Comparison of ENCODE assay signal across 15 cellular contexts in the genomic region with DNA sequence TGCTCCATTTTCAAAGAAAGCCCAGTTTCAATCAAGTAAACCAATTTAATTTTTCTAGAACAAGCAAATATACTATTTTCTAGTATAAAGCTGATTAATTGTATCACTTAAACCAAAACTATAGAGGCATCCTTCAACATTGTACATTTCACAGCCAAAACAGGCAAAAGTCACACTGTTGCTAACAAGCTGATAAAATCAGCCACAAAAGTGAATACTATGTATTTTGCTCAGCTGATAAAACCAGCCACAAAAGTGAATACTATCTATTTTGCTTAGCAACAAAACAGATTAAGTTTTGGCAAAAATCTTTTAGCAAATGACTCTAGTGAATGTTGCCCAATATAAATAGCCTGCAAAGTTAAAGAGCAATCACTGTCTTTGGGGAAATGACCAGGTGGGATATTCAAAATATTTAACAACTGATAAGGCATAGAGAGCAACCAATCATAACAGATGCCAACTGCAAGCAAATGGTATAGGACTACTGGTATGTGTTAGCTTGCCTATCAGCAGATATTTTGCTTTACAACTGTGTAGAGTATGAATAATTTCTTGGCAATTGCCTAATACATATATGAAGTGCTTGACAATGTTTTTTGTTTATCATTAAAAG. TPM values are rescaled to one million over a fixed set of nuclear protein-coding genes. Genes with fewer than 3 reads are reported as not detected.
A peak's percentile ranks its signal among the peaks of the same experiment; 100 is the strongest.
DNase-seq lines count a peak whose midpoint lies in the region; ATAC-seq, FAIRE-seq and TF ChIP-seq lines count a peak whose summit lies in the region.
"Had no signal": no experiment of that assay in that cellular context is flagged by ENCODE, and none has a peak within 500 bp of the region (broad histone marks: within the 10 kb centered on the region; RNA-seq: fewer than 3 reads in every experiment).

No MANE protein-coding gene starts in this region.

- no peak overlapping the region for H2BK120ac ChIP-seq in mesenchymal stem cell (ENCODE audit: low read depth, low read length)

- no peaks in the 10 kb centered on the region for H3K79me2 ChIP-seq in astrocyte (ENCODE audit: insufficient read depth, low read length)

- H4K8ac ChIP-seq in mesenchymal stem cell (ENCODE audit: low read length): no peak overlapping the region

- no peak overlapping the region for H3K4me3 ChIP-seq in astrocyte (ENCODE audit: insufficient read depth, low read depth, low read length)
- no peak overlapping the region for H3K4me3 ChIP-seq in mesenchymal stem cell (ENCODE audit: insufficient read depth in 1 of 2, low read depth in 1 of 2, low read length in 2 of 2)
- H3K4me3 ChIP-seq in mucosa of descending colon: no peak overlapping the region

- H2BK12ac ChIP-seq in mesenchymal stem cell (ENCODE audit: low read length in 2 of 2): no peak overlapping the region

- no peak overlapping the region for H4K91ac ChIP-seq in mesenchymal stem cell (ENCODE audit: low read length)

- H3K9me3 ChIP-seq in astrocyte (ENCODE audit: insufficient read depth, low read depth, low read length) (no peaks in the 10 kb centered on the region), mesenchymal stem cell (ENCODE audit: control insufficient read depth, low read length) (peaks cover 9% of the 10 kb centered on the region), mucosa of descending colon (no peaks in the 10 kb centered on the region)

- peak; percentile 26 for FAIRE-seq in astrocyte (lab: Jason Lieb, UNC)
- FAIRE-seq in D721Med (lab: Jason Lieb, UNC): no peak

- no peaks in the 10 kb centered on the region for H3K4me1 Mint-ChIP-seq in astrocyte (ENCODE audit: low read depth, unreplicated experiment)
- H3K4me1 Mint-ChIP-seq: nephron had no signal

- no peaks in the 10 kb centered on the region for H4K20me1 ChIP-seq in astrocyte (ENCODE audit: insufficient read depth, low read length)

- H2BK15ac ChIP-seq in mesenchymal stem cell (ENCODE audit: low read depth, poor library complexity, severe bottlenecking): no peak overlapping the region

- no peak overlapping the region for H2AFZ ChIP-seq in astrocyte (ENCODE audit: low read depth, low read length)
- no peak overlapping the region for H2AFZ ChIP-seq in mesenchymal stem cell (ENCODE audit: low read depth, low read length)

- H3K9ac ChIP-seq in astrocyte (ENCODE audit: low read length): no peak overlapping the region
- no peak overlapping the region for H3K9ac ChIP-seq in mesenchymal stem cell (ENCODE audit: low read length)

- ATAC-seq in GM18867 (IDR thresholded peaks at IDR 0.05; ENCODE audit: unreplicated experiment) (peak; percentile 64), GM21515 (IDR thresholded peaks at IDR 0.05; ENCODE audit: unreplicated experiment) (peak; percentile 38), HG03095 (IDR thresholded peaks at IDR 0.05; ENCODE audit: unreplicated experiment) (peak; percentile 23), mucosa of descending colon (no peak)
- ATAC-seq: Right ventricle myocardium inferior had no signal

- no peak overlapping the region for H3K14ac ChIP-seq in mesenchymal stem cell (ENCODE audit: low read length in 2 of 2)

- no peak overlapping the region for H3K27ac Mint-ChIP-seq in astrocyte (ENCODE audit: unreplicated experiment)
- H3K27ac Mint-ChIP-seq: nephron; stimulated activated naive CD8-positive, alpha-beta T cell treated with anti-CD3 and anti-CD28 coated beads, Interleukin-15, Interleukin-2, amounts not matched to agents 100 ng/mL and 50 ng/mL, for 24 hours had no signal

- H3K79me1 ChIP-seq in mesenchymal stem cell (replicated peaks; ENCODE audit: low read length, poor library complexity, severe bottlenecking): no peaks in the 10 kb centered on the region

- no peak overlapping the region for H3K23ac ChIP-seq in mesenchymal stem cell (ENCODE audit: low read length in 2 of 2)

- no peak overlapping the region for H2AK5ac ChIP-seq in mesenchymal stem cell (ENCODE audit: low read length, severe bottlenecking)

- H3K4me2 ChIP-seq in astrocyte (ENCODE audit: low read length) (no peak overlapping the region), mesenchymal stem cell (ENCODE audit: low read length, poor library complexity, severe bottlenecking) (no peak overlapping the region)

- intact Hi-C loops in mucosa of descending colon (cut with DNase I, micrococcal nuclease): no loop called here

- no peaks in the 10 kb centered on the region for H3K27me3 Mint-ChIP-seq in astrocyte (ENCODE audit: low read depth, unreplicated experiment)
- H3K27me3 Mint-ChIP-seq: stimulated activated naive CD8-positive, alpha-beta T cell treated with anti-CD3 and anti-CD28 coated beads, Interleukin-15, Interleukin-2, amounts not matched to agents 100 ng/mL and 50 ng/mL, for 24 hours had no signal

- no peak overlapping the region for H3K4me3 Mint-ChIP-seq in astrocyte (ENCODE audit: unreplicated experiment)
- H3K4me3 Mint-ChIP-seq: nephron; stimulated activated naive CD8-positive, alpha-beta T cell treated with anti-CD3 and anti-CD28 coated beads, Interleukin-15, Interleukin-2, amounts not matched to agents 100 ng/mL and 50 ng/mL, for 24 hours had no signal

- no peak overlapping the region for H3K27ac ChIP-seq in astrocyte (ENCODE audit: low read depth, low read length)
- no peak overlapping the region for H3K27ac ChIP-seq in mesenchymal stem cell (ENCODE audit: low read length, poor library complexity, severe bottlenecking)

- no peaks in the 10 kb centered on the region for H3K36me3 Mint-ChIP-seq in astrocyte (ENCODE audit: low read depth, unreplicated experiment)

- DNase-seq in astrocyte (ENCODE audit: low read depth) (peak; percentile 1), mesenchymal stem cell (no peak), HuH-7 (ENCODE audit: low spot score) (no peak), mucosa of descending colon (no peak), D721Med (ENCODE audit: insufficient read length, low spot score) (no peak)
- DNase-seq: activated CD4-positive, alpha-beta T cell treated with anti-CD3 and anti-CD28 coated beads for 1 hour; amygdala; DMS153; IMR-90 had no signal

- H3K36me3 ChIP-seq in astrocyte (ENCODE audit: insufficient read depth, low read length): no peaks in the 10 kb centered on the region
- no peaks in the 10 kb centered on the region for H3K36me3 ChIP-seq in mesenchymal stem cell (ENCODE audit: control insufficient read depth in 1 of 2, insufficient read depth in 2 of 2, low read depth in 1 of 2, low read length in 2 of 2)
- H3K36me3 ChIP-seq in mucosa of descending colon (ENCODE audit: low read depth): no peaks in the 10 kb centered on the region

- TF ChIP-seq CTCF in astrocyte (IDR thresholded peaks at IDR 0.05; ENCODE audit: insufficient read depth, low read depth, low read length) (no peak), mucosa of descending colon (IDR thresholded peaks at IDR 0.05) (no peak), D721Med (IDR thresholded peaks at IDR 0.05; ENCODE audit: insufficient read depth, missing control alignments) (no peak)

- H3K9me3 Mint-ChIP-seq in astrocyte (ENCODE audit: unreplicated experiment): no peaks in the 10 kb centered on the region
- H3K9me3 Mint-ChIP-seq: stimulated activated naive CD8-positive, alpha-beta T cell treated with anti-CD3 and anti-CD28 coated beads, Interleukin-15, Interleukin-2, amounts not matched to agents 100 ng/mL and 50 ng/mL, for 24 hours had no signal

- no peak overlapping the region for H3K18ac ChIP-seq in mesenchymal stem cell (ENCODE audit: low read depth in 1 of 2, low read length in 2 of 2)

- no peaks in the 10 kb centered on the region for H3K27me3 ChIP-seq in astrocyte (ENCODE audit: insufficient read depth, low read length)
- no peaks in the 10 kb centered on the region for H3K27me3 ChIP-seq in mesenchymal stem cell (ENCODE audit: control insufficient read depth in 1 of 2, insufficient read depth in 1 of 2, low read length in 2 of 2)

- H3K4ac ChIP-seq in mesenchymal stem cell (ENCODE audit: low read depth in 1 of 2, low read length in 2 of 2): no peak overlapping the region

- no peak overlapping the region for H2BK5ac ChIP-seq in mesenchymal stem cell (ENCODE audit: low read depth, low read length, poor library complexity, severe bottlenecking)

- H3K4me1 ChIP-seq in astrocyte (ENCODE audit: insufficient read depth, low read length): no peaks in the 10 kb centered on the region
- H3K4me1 ChIP-seq in mesenchymal stem cell (ENCODE audit: control insufficient read depth, insufficient read depth, low read depth, low read length): no peaks in the 10 kb centered on the region
- no peaks in the 10 kb centered on the region for H3K4me1 ChIP-seq in mucosa of descending colon (ENCODE audit: low read depth)

RNA-seq across cellular contexts. Expression of a gene that starts 44.6 kb away (rescaled TPM):
- total RNA-seq in astrocyte (3.8 and 3.9 TPM in 2 replicates), mucosa of descending colon (1 to 10 TPM; 3.8 to 6.7 (median 6.0) TPM)
- 2.0 TPM for polyA plus RNA-seq in mesenchymal stem cell (2013, experiment 1 of 2)
- polyA plus RNA-seq in mesenchymal stem cell (2013, experiment 2 of 2): 1.7 TPM
